9 cellular contexts compared by ENCODE assay signal in genomic region chr9:84851935-84852585, GRCh38.
DNase-seq lines count a peak whose midpoint lies in the region; ATAC-seq and TF ChIP-seq lines count a peak whose summit lies in the region.
"Had no signal": no experiment of that assay in that cellular context is flagged by ENCODE, and none has a peak within 500 bp of the region (broad histone marks: within the 10 kb centered on the region; RNA-seq: fewer than 3 reads in every experiment).

No MANE protein-coding gene starts in this region.

- H3K27ac Mint-ChIP-seq in activated T-helper 1 cell treated with anti-CD3 and anti-CD28 coated beads, Interleukin-12 subunit alpha, Interleukin-12 subunit beta, Interleukin-2, Interleukin-4 antibody, amounts not matched to agents 30 ng/mL and 10 ng/mL and 1 ng/mL, durations not matched to agents 14 hours and 24 hours and 36 hours: no peak overlapping the region
- H3K27ac Mint-ChIP-seq: activated naive CD8-positive, alpha-beta T cell treated with anti-CD3 and anti-CD28 coated beads, Interleukin-2, amount 10 ng/mL, durations not matched to agents 7 days and 5 days had no signal

- no peaks in the 10 kb centered on the region for H3K36me3 ChIP-seq in esophagus muscularis mucosa

- no peaks in the 10 kb centered on the region for H3K4me1 Mint-ChIP-seq in activated T-helper 1 cell treated with anti-CD3 and anti-CD28 coated beads, Interleukin-12 subunit alpha, Interleukin-12 subunit beta, Interleukin-2, Interleukin-4 antibody, amounts not matched to agents 30 ng/mL and 10 ng/mL and 1 ng/mL, durations not matched to agents 14 hours and 24 hours and 36 hours (ENCODE audit: low read depth)
- H3K4me1 Mint-ChIP-seq: activated naive CD8-positive, alpha-beta T cell treated with anti-CD3 and anti-CD28 coated beads, Interleukin-2, amount 10 ng/mL, durations not matched to agents 7 days and 5 days had no signal

- no peaks in the 10 kb centered on the region for H3K9me3 Mint-ChIP-seq in activated T-helper 1 cell treated with anti-CD3 and anti-CD28 coated beads, Interleukin-12 subunit alpha, Interleukin-12 subunit beta, Interleukin-2, Interleukin-4 antibody, amounts not matched to agents 30 ng/mL and 10 ng/mL and 1 ng/mL, durations not matched to agents 14 hours and 24 hours and 36 hours
- H3K9me3 Mint-ChIP-seq: activated naive CD8-positive, alpha-beta T cell treated with anti-CD3 and anti-CD28 coated beads, Interleukin-2, amount 10 ng/mL, durations not matched to agents 7 days and 5 days had no signal

- 32% methylated on average over 10 of the region's 10 CpGs for WGBS in esophagus muscularis mucosa

- peaks cover 8% of the 10 kb centered on the region for H3K27me3 Mint-ChIP-seq in activated T-helper 1 cell treated with anti-CD3 and anti-CD28 coated beads, Interleukin-12 subunit alpha, Interleukin-12 subunit beta, Interleukin-2, Interleukin-4 antibody, amounts not matched to agents 30 ng/mL and 10 ng/mL and 1 ng/mL, durations not matched to agents 14 hours and 24 hours and 36 hours (ENCODE audit: insufficient read depth)

- no peaks in the 10 kb centered on the region for H3K9me3 ChIP-seq in esophagus muscularis mucosa

- ATAC-seq in GM21825 (IDR thresholded peaks at IDR 0.05; ENCODE audit: unreplicated experiment): no peak
- no peak for ATAC-seq in GM19324 (IDR thresholded peaks at IDR 0.05; ENCODE audit: low FRiP score, unreplicated experiment)

- intact Hi-C loops in esophagus muscularis mucosa (cut with DNase I): no loop called here
- intact Hi-C loops in activated T-helper 1 cell treated with anti-CD3 and anti-CD28 coated beads, Interleukin-12 subunit alpha, Interleukin-12 subunit beta, Interleukin-2, Interleukin-4 antibody, amounts not matched to agents 30 ng/mL and 10 ng/mL and 1 ng/mL, durations not matched to agents 14 hours and 24 hours and 36 hours (cut with micrococcal nuclease): no loop called here

- no peak overlapping the region for H3K4me3 Mint-ChIP-seq in activated T-helper 1 cell treated with anti-CD3 and anti-CD28 coated beads, Interleukin-12 subunit alpha, Interleukin-12 subunit beta, Interleukin-2, Interleukin-4 antibody, amounts not matched to agents 30 ng/mL and 10 ng/mL and 1 ng/mL, durations not matched to agents 14 hours and 24 hours and 36 hours
- H3K4me3 Mint-ChIP-seq: activated naive CD8-positive, alpha-beta T cell treated with anti-CD3 and anti-CD28 coated beads, Interleukin-2, amount 10 ng/mL, durations not matched to agents 7 days and 5 days had no signal

- H3K36me3 Mint-ChIP-seq in activated T-helper 1 cell treated with anti-CD3 and anti-CD28 coated beads, Interleukin-12 subunit alpha, Interleukin-12 subunit beta, Interleukin-2, Interleukin-4 antibody, amounts not matched to agents 30 ng/mL and 10 ng/mL and 1 ng/mL, durations not matched to agents 14 hours and 24 hours and 36 hours (ENCODE audit: low read depth): no peaks in the 10 kb centered on the region
- H3K36me3 Mint-ChIP-seq: activated naive CD8-positive, alpha-beta T cell treated with anti-CD3 and anti-CD28 coated beads, Interleukin-2, amount 10 ng/mL, durations not matched to agents 7 days and 5 days had no signal

- DNase-seq in GM04504 (ENCODE audit: low read depth) (peak; percentile 95), NCI-H774 (lab: John Stamatoyannopoulos, UW) (peak; percentile 74), esophagus muscularis mucosa (ENCODE audit: extremely low spot score) (no peak), pons (ENCODE audit: low spot score) (peak; percentile 46), HCEC 1CT (no peak)
- DNase-seq in activated T-helper 1 cell treated with anti-CD3 and anti-CD28 coated beads, Interleukin-12 subunit alpha, Interleukin-12 subunit beta, Interleukin-2, Interleukin-4 antibody, amounts not matched to agents 30 ng/mL and 10 ng/mL and 1 ng/mL, durations not matched to agents 14 hours and 24 hours and 36 hours (ENCODE audit: low spot score): no peak
- DNase-seq: activated naive CD8-positive, alpha-beta T cell treated with anti-CD3 and anti-CD28 coated beads, Interleukin-2, amount 10 ng/mL, durations not matched to agents 7 days and 5 days had no signal

- H3K4me1 ChIP-seq in esophagus muscularis mucosa: peaks cover 32 to 54% (median 50%) of the 10 kb centered on the region in 4 donors

- TF ChIP-seq CTCF in esophagus muscularis mucosa (IDR thresholded peaks at IDR 0.05): no peak

- TF ChIP-seq POLR2A in esophagus muscularis mucosa (IDR thresholded peaks at IDR 0.05; ENCODE audit: low read depth): no peak

- no peak overlapping the region for H3K4me3 ChIP-seq in esophagus muscularis mucosa

- no peaks in the 10 kb centered on the region for H3K27me3 ChIP-seq in esophagus muscularis mucosa

- H3K27ac ChIP-seq in esophagus muscularis mucosa (replicated peaks in 1 of 4): peak overlapping the region; percentile 36 to 75 (median 61)

- TF ChIP-seq EP300 in esophagus muscularis mucosa (IDR thresholded peaks at IDR 0.05): no peak

Comparison
In these comparisons a context has a peak if more than half of its experiments do, and no peak if none do; other contexts are left out.
1. DNase-seq: peak in GM04504 (single experiment), NCI-H774 (single experiment) and pons (single experiment); none in esophagus muscularis mucosa (single experiment), HCEC 1CT (single experiment) and activated T-helper 1 cell treated with anti-CD3 and anti-CD28 coated beads, Interleukin-12 subunit alpha, Interleukin-12 subunit beta, Interleukin-2, Interleukin-4 antibody, amounts not matched to agents 30 ng/mL and 10 ng/mL and 1 ng/mL, durations not matched to agents 14 hours and 24 hours and 36 hours (single experiment).